8 cellular contexts compared by ENCODE assay signal in the genomic region with DNA sequence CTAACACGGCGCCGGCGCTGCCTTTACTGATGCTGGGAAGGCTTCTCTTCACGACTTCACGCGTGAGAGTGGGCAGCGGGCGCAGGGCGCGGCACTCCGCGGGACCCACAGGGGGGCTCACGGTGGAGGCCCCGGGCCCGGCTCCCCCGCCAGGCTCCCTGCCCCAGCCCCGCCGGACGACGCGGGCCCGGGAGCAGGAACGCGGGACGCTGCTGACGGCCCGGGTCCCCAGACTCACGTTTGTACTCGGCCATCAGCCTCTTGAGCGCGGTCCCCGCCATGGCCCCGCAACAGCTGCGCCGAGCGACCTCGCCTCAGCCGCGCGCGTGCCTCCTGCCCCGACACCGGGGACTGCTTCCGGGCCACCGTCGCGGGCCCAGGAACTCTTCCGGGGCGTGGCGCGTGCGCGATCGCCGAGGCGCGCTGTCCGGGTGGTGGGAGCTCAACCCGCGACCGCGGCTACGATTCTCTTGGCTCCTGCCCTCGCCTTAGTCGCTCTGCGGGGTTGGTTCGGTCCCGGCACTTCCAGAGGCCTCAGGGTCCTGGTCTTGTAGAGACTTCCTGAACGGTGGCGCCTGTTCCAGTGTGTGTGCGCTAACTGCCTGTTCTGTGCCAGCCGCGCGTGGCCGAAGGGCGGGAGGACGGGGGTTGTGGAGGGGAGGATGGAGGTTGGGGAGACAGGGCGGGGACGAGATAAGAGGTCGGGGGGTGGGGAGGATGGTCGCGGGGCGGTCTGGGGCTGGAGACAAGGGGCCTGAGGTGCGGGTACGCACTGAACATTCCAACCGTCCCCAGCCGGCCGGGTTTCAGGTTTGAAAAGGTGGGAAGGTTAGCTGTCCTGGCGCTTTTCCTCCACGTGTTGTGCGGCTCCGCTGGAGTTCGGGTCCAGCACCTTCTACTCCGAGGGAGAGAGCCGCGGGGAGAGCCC. TPM values are rescaled to one million over a fixed set of nuclear protein-coding genes. Genes with fewer than 3 reads are reported as not detected.
A peak's percentile ranks its signal among the peaks of the same experiment; 100 is the strongest.
DNase-seq lines count a peak whose midpoint lies in the region; ATAC-seq and TF ChIP-seq lines count a peak whose summit lies in the region.

A gene with protein sequence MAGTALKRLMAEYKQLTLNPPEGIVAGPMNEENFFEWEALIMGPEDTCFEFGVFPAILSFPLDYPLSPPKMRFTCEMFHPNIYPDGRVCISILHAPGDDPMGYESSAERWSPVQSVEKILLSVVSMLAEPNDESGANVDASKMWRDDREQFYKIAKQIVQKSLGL (minus strand): TSS at position 353 of the 928 bp plus-strand sequence. CDS start 72 bp downstream, at position 281.

- no peaks in the 10 kb centered on the region for H3K9me3 Mint-ChIP-seq in chondrocyte (ENCODE audit: low read depth)

- DNase-seq in NCI-H460 (ENCODE audit: extremely low read depth, low read depth) (peak; percentile 56), chondrocyte (ENCODE audit: low spot score) (no peak), kidney tubule cell (ENCODE audit: low spot score) (peak; percentile 81)
- peak; percentile 79 to 80 for DNase-seq in activated CD4-positive, alpha-beta T cell treated with anti-CD3 and anti-CD28 coated beads for 24 hours (ENCODE audit: low read depth in 2 of 2)
- peak; percentile 58 to 75 for DNase-seq in stimulated activated CD4-positive, alpha-beta T cell treated with anti-CD3 and anti-CD28 coated beads, Interleukin-1b, Interleukin-23, amount 100 ng/mL, for 1 hour (ENCODE audit: low read depth in 2 of 2)

- peaks cover 16% of the 10 kb centered on the region; the same call in 1 of the 2 replicates for H3K36me3 ChIP-seq in ACC112 (ENCODE audit: insufficient read depth, low read length)

- TF ChIP-seq CTCF in chondrocyte (IDR thresholded peaks at IDR 0.05) = no peak

- H3K4me1 Mint-ChIP-seq in chondrocyte (ENCODE audit: low read depth) = peaks cover 31% of the 10 kb centered on the region

- H3K4me3 Mint-ChIP-seq in chondrocyte (ENCODE audit: unreplicated experiment) = peak within 1 kb of the TSS; percentile 94

- peaks cover 14% of the 10 kb centered on the region for H3K4me1 ChIP-seq in ACC112 (ENCODE audit: control insufficient read depth, insufficient read depth, low read length, unreplicated experiment)

- peaks cover 54% of the 10 kb centered on the region for H3K79me2 ChIP-seq in ACC112 (ENCODE audit: control insufficient read depth, insufficient read depth, low read length, unreplicated experiment)

- H3K27ac Mint-ChIP-seq in chondrocyte (ENCODE audit: unreplicated experiment) = peak within 1 kb of the TSS; percentile 93

- peak within 1 kb of the TSS; percentile 25; the same call in 1 of the 2 replicates for H3K27ac ChIP-seq in ACC112 (ENCODE audit: low read depth, low read length)

- peak; percentile 84 for ATAC-seq in GM18868 (IDR thresholded peaks at IDR 0.05; ENCODE audit: unreplicated experiment)
- ATAC-seq in HG03139 (IDR thresholded peaks at IDR 0.05; ENCODE audit: unreplicated experiment) = peak; percentile 61

- no peaks in the 10 kb centered on the region for H3K27me3 ChIP-seq in ACC112 (ENCODE audit: insufficient read depth, low read length)

- H3K36me3 Mint-ChIP-seq in chondrocyte (ENCODE audit: low read depth) = peaks cover 8% of the 10 kb centered on the region

- peak within 1 kb of the TSS; percentile 74 for H2AFZ ChIP-seq in ACC112 (ENCODE audit: low read length, unreplicated experiment)

- H3K27me3 Mint-ChIP-seq in chondrocyte (ENCODE audit: low read depth) = no peaks in the 10 kb centered on the region

- peak within 1 kb of the TSS; percentile 94 for H3K4me3 ChIP-seq in ACC112 (ENCODE audit: low read depth, low read length)

RNA-seq across cellular contexts. Expression of the gene that starts here (rescaled TPM):
- total RNA-seq in NCI-H460 (2014; rRNA removed; shearing (Covaris generic)) = 66.5 and 76.3 TPM in 2 replicates
- polyA plus RNA-seq in NCI-H460 (2014; cell fraction: nucleus; rRNA removed) = 147 and 185 TPM in 2 replicates
- total RNA-seq in chondrocyte = 48.5 to 75.5 TPM (median 54.8 TPM) in 3 replicates
